In genomic region chr2:38876407-38876806, GRCh38 we compare ENCODE assay signal across 8 cellular contexts. TPM values are rescaled to one million over a fixed set of nuclear protein-coding genes. Genes with fewer than 3 reads are reported as not detected.
DNase-seq lines count a peak whose midpoint lies in the region; ATAC-seq and TF ChIP-seq lines count a peak whose summit lies in the region.

No MANE protein-coding gene starts in this region.

- H3K4me3 ChIP-seq in AG04449 (ENCODE audit: low read depth, low read length) (peak overlapping the region; percentile 100), HFF-Myc (replicated peaks; ENCODE audit: low read depth, low read length) (peak overlapping the region; percentile 89), body of pancreas (peak overlapping the region; percentile 29 to 96), mucosa of descending colon (peak overlapping the region; percentile 54)

- DNase-seq in AG04449 (ENCODE audit: low read depth, low spot score): no peak
- no peak for DNase-seq in HFF-Myc (ENCODE audit: extremely low read depth, low read depth)
- DNase-seq in body of pancreas: no peak
- DNase-seq in mucosa of descending colon: peak in 1 of 3 donors; percentile 4
- no peak for DNase-seq in COLO829 (ENCODE audit: low spot score)
- DNase-seq in AG08395 (ENCODE audit: low spot score): no peak
- DNase-seq in COLO668 (lab: John Stamatoyannopoulos, UW; ENCODE audit: unreplicated experiment): no peak

- intact Hi-C loops in body of pancreas (cut with DNase I): no loop called here
- intact Hi-C loops in mucosa of descending colon (cut with DNase I, micrococcal nuclease): no loop called here

- ATAC-seq in body of pancreas (no peak), mucosa of descending colon (no peak), GM21723 (IDR thresholded peaks at IDR 0.05; ENCODE audit: unreplicated experiment) (no peak)

- no peak for TF ChIP-seq CTCF in AG04449 (IDR thresholded peaks at IDR 0.05; ENCODE audit: insufficient read depth, low read length, missing control alignments)
- TF ChIP-seq CTCF in HFF-Myc (IDR thresholded peaks at IDR 0.05; ENCODE audit: low read depth, low read length, missing control alignments): no peak
- no peak for TF ChIP-seq CTCF in body of pancreas (IDR thresholded peaks at IDR 0.05)
- TF ChIP-seq CTCF in mucosa of descending colon (IDR thresholded peaks at IDR 0.05): no peak

- no peak overlapping the region for H3K27ac ChIP-seq in body of pancreas

- H3K36me3 ChIP-seq in body of pancreas (replicated peaks in 1 of 2; ENCODE audit: insufficient read depth in 1 of 2, low read depth in 2 of 2) (peaks cover 0 to 2% of the 10 kb centered on the region in 2 donors), mucosa of descending colon (ENCODE audit: low read depth) (no peaks in the 10 kb centered on the region)

- peaks cover 16% of the 10 kb centered on the region for H3K4me1 ChIP-seq in body of pancreas
- peaks cover 8% of the 10 kb centered on the region for H3K4me1 ChIP-seq in mucosa of descending colon (ENCODE audit: low read depth)

- POLR2A ChIA-PET in AG04449 (lab: Yijun Ruan, JAX): interaction anchor here (0.9 kb wide), 1 partner anchor 125 kb away, joined by 7 read pairs; the partner anchor contains the start of gene SRSF7

- no peak for TF ChIP-seq POLR2A in body of pancreas (IDR thresholded peaks at IDR 0.05)

- 9 to 21% methylated on average over 10 of the region's 10 CpGs for WGBS in body of pancreas, 2 donors

- H3K9me3 ChIP-seq in body of pancreas (no peaks in the 10 kb centered on the region), mucosa of descending colon (no peaks in the 10 kb centered on the region)

- no peaks in the 10 kb centered on the region for H3K27me3 ChIP-seq in body of pancreas

- CTCF ChIA-PET in AG04449 (lab: Yijun Ruan, JAX): no interaction called here

RNA-seq across cellular contexts. Expression of gene MORN2, which starts 0.6 kb away (rescaled TPM):
- 10 to 100 TPM in 1 of 2 donors, 1 to 10 TPM in 1; 3.4 to 15.5 TPM for total RNA-seq in body of pancreas
- 10 to 100 TPM in 2 of 3 donors, 1 to 10 TPM in 1; 8.0 to 12.1 (median 11.3) TPM for total RNA-seq in mucosa of descending colon

RNA-seq across cellular contexts. Expression of gene DHX57, which starts 0.7 kb away (rescaled TPM):
- total RNA-seq in body of pancreas (1 to 10 TPM; 4.9 to 6.5 TPM), mucosa of descending colon (10 to 100 TPM; 10.4 to 17.3 (median 10.5) TPM)

RNA-seq across cellular contexts. Expression of gene ARHGEF33, which starts 13.3 kb away (rescaled TPM):
- 1 to 10 TPM in 1 of 2 donors, under 1 TPM in 1; 0.33 to 1.3 TPM for total RNA-seq in body of pancreas
- 1 to 10 TPM in 1 of 3 donors, under 1 TPM in 2; 0.10 to 1.5 (median 0.29) TPM for total RNA-seq in mucosa of descending colon
